ENCODE assay signal across 10 cellular contexts in the genomic region with DNA sequence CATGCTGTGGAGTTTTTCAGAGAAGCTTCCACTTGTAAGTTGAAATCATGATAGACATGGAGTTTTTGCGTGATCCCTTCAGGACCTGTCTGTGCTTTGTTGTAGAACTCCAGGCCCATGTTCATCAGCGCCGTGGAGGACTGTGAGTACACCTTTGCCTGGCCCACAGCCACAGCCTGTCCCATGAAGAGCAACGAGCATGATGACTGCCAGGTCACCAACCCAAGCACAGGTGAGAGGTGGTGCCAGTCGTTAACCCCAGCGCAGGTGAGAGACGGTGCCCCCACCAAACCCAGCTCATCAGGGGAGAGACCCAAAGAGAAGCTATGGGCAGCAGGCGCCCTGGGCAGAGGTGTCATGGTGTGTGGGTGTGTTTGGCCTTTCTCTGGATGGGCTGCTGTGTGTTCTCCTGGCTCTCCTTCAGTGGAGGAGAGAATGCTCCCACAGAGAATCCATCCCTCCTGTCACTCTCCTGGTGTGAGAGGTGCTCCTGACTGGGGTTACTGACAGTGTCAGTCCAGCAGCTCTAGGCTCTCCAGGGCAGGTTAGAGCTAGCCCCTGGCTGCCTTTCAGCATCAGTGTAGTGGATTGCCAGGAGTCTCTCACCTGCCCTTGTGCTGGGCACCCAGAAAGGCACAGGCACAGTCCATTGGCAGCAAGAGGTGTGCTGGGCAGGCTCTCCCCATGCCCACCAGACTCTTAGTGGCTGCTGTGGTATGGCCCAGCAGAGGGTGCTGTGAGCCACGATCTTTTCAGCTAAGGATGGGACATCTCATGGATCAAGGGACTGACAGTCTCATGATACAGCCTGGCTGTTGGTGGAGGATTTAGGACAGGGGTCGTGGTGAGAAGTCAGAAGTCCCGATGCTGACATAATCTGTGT. TPM values are rescaled to one million over a fixed set of nuclear protein-coding genes. Genes with fewer than 3 reads are reported as not detected.
DNase-seq lines count a peak whose midpoint lies in the region; ATAC-seq, FAIRE-seq and TF ChIP-seq lines count a peak whose summit lies in the region.
"Had no signal": no experiment of that assay in that cellular context is flagged by ENCODE, and none has a peak within 500 bp of the region (broad histone marks: within the 10 kb centered on the region; RNA-seq: fewer than 3 reads in every experiment).

No MANE protein-coding gene starts in this region.

- WGBS in A549 (ENCODE audit: missing lambda C conversion rate), result 84% methylated on average over 5 of the region's 11 CpGs

- TF ChIP-seq RAD21 in A549 (conservative IDR thresholded peaks at IDR 0.05 in 1 of 2, IDR thresholded peaks at IDR 0.05 in 1 of 2), result peak; percentile 25 to 41; a peak in 2 of 5 replicates

- no peaks in the 10 kb centered on the region for H3K9me3 Mint-ChIP-seq in activated T-helper 1 cell treated with anti-CD3 and anti-CD28 coated beads, Interleukin-12 subunit alpha, Interleukin-12 subunit beta, Interleukin-2, Interleukin-4 antibody, amounts not matched to agents 30 ng/mL and 10 ng/mL and 1 ng/mL, durations not matched to agents 14 hours and 24 hours and 36 hours
- H3K9me3 Mint-ChIP-seq: activated naive CD4-positive, alpha-beta T cell treated with anti-CD3 and anti-CD28 coated beads, Interleukin-2, amount 50 U/mL, for 24 hours had no signal

- H3K4me1 ChIP-seq in A549, result no peaks in the 10 kb centered on the region
- H3K4me1 ChIP-seq in RWPE2 (ENCODE audit: insufficient read depth, poor library complexity, severe bottlenecking), result no peaks in the 10 kb centered on the region

- FAIRE-seq in A549 (lab: Jason Lieb, UNC), result no peak
- no peak for FAIRE-seq in HTR-8/SVneo (lab: Jason Lieb, UNC)
- FAIRE-seq: small intestine had no signal

- peaks cover 50% of the 10 kb centered on the region for H3K4me1 Mint-ChIP-seq in activated T-helper 1 cell treated with anti-CD3 and anti-CD28 coated beads, Interleukin-12 subunit alpha, Interleukin-12 subunit beta, Interleukin-2, Interleukin-4 antibody, amounts not matched to agents 30 ng/mL and 10 ng/mL and 1 ng/mL, durations not matched to agents 14 hours and 24 hours and 36 hours (ENCODE audit: low read depth)

- intact Hi-C loops in activated T-helper 1 cell treated with anti-CD3 and anti-CD28 coated beads, Interleukin-12 subunit alpha, Interleukin-12 subunit beta, Interleukin-2, Interleukin-4 antibody, amounts not matched to agents 30 ng/mL and 10 ng/mL and 1 ng/mL, durations not matched to agents 14 hours and 24 hours and 36 hours (cut with micrococcal nuclease), result no loop called here

- H3K36me3 ChIP-seq in RWPE2 (ENCODE audit: low read depth), result peaks cover 78% of the 10 kb centered on the region

- TF ChIP-seq CTCF in A549 (IDR thresholded peaks at IDR 0.05) (peak; percentile 15; the same call in 1 of the 3 replicates), GM10248 (IDR thresholded peaks at IDR 0.05; ENCODE audit: control extremely low read depth, extremely low read depth, low read depth, missing control alignments) (peak; percentile 22), RWPE2 (IDR thresholded peaks at IDR 0.05; ENCODE audit: poor library complexity, severe bottlenecking) (peak; percentile 9), foreskin fibroblast (IDR thresholded peaks at IDR 0.05; ENCODE audit: low read depth, low read length) (peak; percentile 30)

- DNase-seq in A549 (ENCODE audit: low read depth in 1 of 2, low spot score in 1 of 2) (peak in 1 of 2 experiments; percentile 27), GM10248 (ENCODE audit: extremely low spot score) (no peak), RWPE2 (ENCODE audit: low spot score) (no peak), foreskin fibroblast (peak in 1 of 2 donors; percentile 26), HTR-8/SVneo (ENCODE audit: insufficient read length, low spot score) (no peak)
- no peak for DNase-seq in activated T-helper 1 cell treated with anti-CD3 and anti-CD28 coated beads, Interleukin-12 subunit alpha, Interleukin-12 subunit beta, Interleukin-2, Interleukin-4 antibody, amounts not matched to agents 30 ng/mL and 10 ng/mL and 1 ng/mL, durations not matched to agents 14 hours and 24 hours and 36 hours (ENCODE audit: low spot score)
- DNase-seq in stimulated activated CD4-positive, alpha-beta T cell treated with anti-CD3 and anti-CD28 coated beads, Interleukin-4, amount 100 ng/mL, for 1 hour, result no peak
- DNase-seq: small intestine had no signal

- H3K27ac ChIP-seq in A549, result no peak overlapping the region
- no peak overlapping the region for H3K27ac ChIP-seq in RWPE2 (ENCODE audit: poor library complexity, severe bottlenecking)

- TF ChIP-seq EP300 in A549 (IDR thresholded peaks at IDR 0.05), result no peak

- no peaks in the 10 kb centered on the region for H3K27me3 Mint-ChIP-seq in activated T-helper 1 cell treated with anti-CD3 and anti-CD28 coated beads, Interleukin-12 subunit alpha, Interleukin-12 subunit beta, Interleukin-2, Interleukin-4 antibody, amounts not matched to agents 30 ng/mL and 10 ng/mL and 1 ng/mL, durations not matched to agents 14 hours and 24 hours and 36 hours (ENCODE audit: insufficient read depth)
- H3K27me3 Mint-ChIP-seq: activated naive CD4-positive, alpha-beta T cell treated with anti-CD3 and anti-CD28 coated beads, Interleukin-2, amount 50 U/mL, for 24 hours had no signal

- no peak overlapping the region for H3K4me3 Mint-ChIP-seq in activated T-helper 1 cell treated with anti-CD3 and anti-CD28 coated beads, Interleukin-12 subunit alpha, Interleukin-12 subunit beta, Interleukin-2, Interleukin-4 antibody, amounts not matched to agents 30 ng/mL and 10 ng/mL and 1 ng/mL, durations not matched to agents 14 hours and 24 hours and 36 hours
- H3K4me3 Mint-ChIP-seq: activated naive CD4-positive, alpha-beta T cell treated with anti-CD3 and anti-CD28 coated beads, Interleukin-2, amount 50 U/mL, for 24 hours had no signal

- H3K9me3 ChIP-seq in A549 (no peaks in the 10 kb centered on the region), RWPE2 (ENCODE audit: severe bottlenecking) (no peaks in the 10 kb centered on the region)

- ATAC-seq in A549 (peak; percentile 76 to 89; a peak in 5 of 6 replicates), RWPE2 (ENCODE audit: low read depth) (peak; percentile 42), GM19463 (IDR thresholded peaks at IDR 0.05; ENCODE audit: unreplicated experiment) (no peak)

- CTCF ChIA-PET in A549 (lab: Yijun Ruan, JAX) (interaction anchor here (1.2 to 2.5 kb wide), 3 partner anchors 16 to 462 kb away, joined by 6 to 15 read pairs (median 12); no protein-coding TSS in a partner anchor), GM10248 (lab: Yijun Ruan, JAX) (interaction anchor here (0.7 to 1.7 kb wide), 6 partner anchors 15 to 383 kb away, joined by 3 to 7 read pairs (median 4); no protein-coding TSS in a partner anchor)

- no peak for TF ChIP-seq POLR2A in A549 (IDR thresholded peaks at IDR 0.05; ENCODE audit: low read length)

- H3K4me2 ChIP-seq in A549, result no peak overlapping the region

- POLR2A ChIA-PET in A549 (lab: Yijun Ruan, JAX), result no interaction called here
- POLR2A ChIA-PET in GM10248 (lab: Yijun Ruan, JAX), result interaction anchor here (1.2 kb wide), 1 partner anchor 74 kb away, joined by 3 read pairs; no protein-coding TSS in a partner anchor

- H3K4me3 ChIP-seq in A549 (no peak overlapping the region), RWPE2 (ENCODE audit: severe bottlenecking) (no peak overlapping the region), foreskin fibroblast (ENCODE audit: low read depth in 1 of 2, low read length in 2 of 2) (no peak overlapping the region)

- H3K27ac Mint-ChIP-seq in activated T-helper 1 cell treated with anti-CD3 and anti-CD28 coated beads, Interleukin-12 subunit alpha, Interleukin-12 subunit beta, Interleukin-2, Interleukin-4 antibody, amounts not matched to agents 30 ng/mL and 10 ng/mL and 1 ng/mL, durations not matched to agents 14 hours and 24 hours and 36 hours, result no peak overlapping the region

- no peaks in the 10 kb centered on the region for H3K27me3 ChIP-seq in RWPE2 (ENCODE audit: insufficient read depth, poor library complexity, severe bottlenecking)

- peaks cover 79% of the 10 kb centered on the region for H3K36me3 Mint-ChIP-seq in activated T-helper 1 cell treated with anti-CD3 and anti-CD28 coated beads, Interleukin-12 subunit alpha, Interleukin-12 subunit beta, Interleukin-2, Interleukin-4 antibody, amounts not matched to agents 30 ng/mL and 10 ng/mL and 1 ng/mL, durations not matched to agents 14 hours and 24 hours and 36 hours (ENCODE audit: low read depth)

TF ChIP-seq in A549, 52 proteins besides CTCF, POLR2A, EP300 and RAD21:
- TF ChIP-seq ZFP36 (IDR thresholded peaks at IDR 0.05; ENCODE audit: borderline replicate concordance, partially characterized antibody) (no peak), MAFK (IDR thresholded peaks at IDR 0.05; ENCODE audit: partially characterized antibody) (no peak), ZNF302 (CRISPR knock-in tag; IDR thresholded peaks at IDR 0.05) (no peak), HOXA7 (CRISPR knock-in tag; IDR thresholded peaks at IDR 0.05) (no peak), JUNB (IDR thresholded peaks at IDR 0.05) (no peak), FOXS1 (CRISPR knock-in tag; IDR thresholded peaks at IDR 0.05) (no peak), SMC3 (IDR thresholded peaks at IDR 0.05) (peak; percentile 23; the same call in 1 of the 3 replicates), NR3C1 (IDR thresholded peaks at IDR 0.05) (no peak)
- TF ChIP-seq, protein P1, sequence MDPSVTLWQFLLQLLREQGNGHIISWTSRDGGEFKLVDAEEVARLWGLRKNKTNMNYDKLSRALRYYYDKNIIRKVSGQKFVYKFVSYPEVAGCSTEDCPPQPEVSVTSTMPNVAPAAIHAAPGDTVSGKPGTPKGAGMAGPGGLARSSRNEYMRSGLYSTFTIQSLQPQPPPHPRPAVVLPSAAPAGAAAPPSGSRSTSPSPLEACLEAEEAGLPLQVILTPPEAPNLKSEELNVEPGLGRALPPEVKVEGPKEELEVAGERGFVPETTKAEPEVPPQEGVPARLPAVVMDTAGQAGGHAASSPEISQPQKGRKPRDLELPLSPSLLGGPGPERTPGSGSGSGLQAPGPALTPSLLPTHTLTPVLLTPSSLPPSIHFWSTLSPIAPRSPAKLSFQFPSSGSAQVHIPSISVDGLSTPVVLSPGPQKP (IDR thresholded peaks at IDR 0.05; ENCODE audit: low read depth, low read length), result no peak

RNA-seq across cellular contexts. Expression of a gene that starts 49.6 kb away (rescaled TPM):
- polyA plus RNA-seq in A549 (2011; rRNA removed) (0.87 and 2.1 TPM in 2 replicates), A549 (2017; fragmentation: RNase III; extraction: RNeasy Plus Mini Kit Qiagen cat#74134 plus additional on column Dnase treatment) (1.6 to 2.1 TPM (median 1.7 TPM) in 3 replicates)
- polyA plus RNA-seq in A549 (2012; cell fraction: cytosol; rRNA removed), result 0.79 and 0.93 TPM in 2 replicates
- 1.2 and 1.3 TPM in 2 replicates for polyA plus RNA-seq in A549 (2012; cell fraction: nucleus; rRNA removed)
- 0.44 and 2.1 TPM in 2 replicates for polyA minus RNA-seq in A549 (2011; rRNA and poly(A)+ RNA removed)
- total RNA-seq in activated T-helper 1 cell treated with anti-CD3 and anti-CD28 coated beads, Interleukin-12 subunit alpha, Interleukin-12 subunit beta, Interleukin-2, Interleukin-4 antibody, amounts not matched to agents 30 ng/mL and 10 ng/mL and 1 ng/mL, durations not matched to agents 14 hours and 24 hours and 36 hours, result 2.9 and 3.7 TPM in 2 replicates
